1 cellular context compared by ENCODE assay signal in genomic region chr7:38881015-38881414, GRCh38.
TF ChIP-seq lines count a peak whose summit lies in the region.

No MANE protein-coding gene starts in this region.

TF ChIP-seq in HCT116, 20 proteins besides CTCF, POLR2A, EP300 and RAD21 (continued from another document):
- TF ChIP-seq, protein P1, sequence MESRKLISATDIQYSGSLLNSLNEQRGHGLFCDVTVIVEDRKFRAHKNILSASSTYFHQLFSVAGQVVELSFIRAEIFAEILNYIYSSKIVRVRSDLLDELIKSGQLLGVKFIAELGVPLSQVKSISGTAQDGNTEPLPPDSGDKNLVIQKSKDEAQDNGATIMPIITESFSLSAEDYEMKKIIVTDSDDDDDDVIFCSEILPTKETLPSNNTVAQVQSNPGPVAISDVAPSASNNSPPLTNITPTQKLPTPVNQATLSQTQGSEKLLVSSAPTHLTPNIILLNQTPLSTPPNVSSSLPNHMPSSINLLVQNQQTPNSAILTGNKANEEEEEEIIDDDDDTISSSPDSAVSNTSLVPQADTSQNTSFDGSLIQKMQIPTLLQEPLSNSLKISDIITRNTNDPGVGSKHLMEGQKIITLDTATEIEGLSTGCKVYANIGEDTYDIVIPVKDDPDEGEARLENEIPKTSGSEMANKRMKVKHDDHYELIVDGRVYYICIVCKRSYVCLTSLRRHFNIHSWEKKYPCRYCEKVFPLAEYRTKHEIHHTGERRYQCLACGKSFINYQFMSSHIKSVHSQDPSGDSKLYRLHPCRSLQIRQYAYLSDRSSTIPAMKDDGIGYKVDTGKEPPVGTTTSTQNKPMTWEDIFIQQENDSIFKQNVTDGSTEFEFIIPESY (IDR thresholded peaks at IDR 0.05; ENCODE audit: extremely low read depth, insufficient replicate concordance, low read length): no peak
- TF ChIP-seq EZH2phosphoT487 (IDR thresholded peaks at IDR 0.05; ENCODE audit: borderline replicate concordance) (no peak), CBX3 (IDR thresholded peaks at IDR 0.05; ENCODE audit: low read depth) (no peak), YY1 (IDR thresholded peaks at IDR 0.05; ENCODE audit: extremely low read depth, insufficient replicate concordance, low read depth, low read length) (no peak), EZH2 (IDR thresholded peaks at IDR 0.05) (no peak), MAX (IDR thresholded peaks at IDR 0.05) (no peak)
